9 cellular contexts compared by ENCODE assay signal in genomic region chr6:43725643-43726580, GRCh38. TPM values are rescaled to one million over a fixed set of nuclear protein-coding genes. Genes with fewer than 3 reads are reported as not detected.
DNase-seq lines count a peak whose midpoint lies in the region; ATAC-seq and TF ChIP-seq lines count a peak whose summit lies in the region.
"Had no signal": no experiment of that assay in that cellular context is flagged by ENCODE, and none has a peak within 500 bp of the region (broad histone marks: within the 10 kb centered on the region; RNA-seq: fewer than 3 reads in every experiment).

No MANE protein-coding gene starts in this region.

- DNase-seq in CD4-positive, alpha-beta memory T cell: no peak
- no peak for DNase-seq in IMR-90
- no peak for DNase-seq in naive thymus-derived CD8-positive, alpha-beta T cell
- no peak for DNase-seq in occipital lobe (lab: John Stamatoyannopoulos, UW)
- no peak for DNase-seq in H9
- DNase-seq in NCI-H146 treated with DMSO at 0.1 percent for 48 hours (lab: John Stamatoyannopoulos, UW; ENCODE audit: unreplicated experiment): no peak

- H2BK20ac ChIP-seq in IMR-90 (ENCODE audit: low read depth, low read length) (peak overlapping the region; percentile 32), H9 (ENCODE audit: low read depth, low read length, poor library complexity, severe bottlenecking) (no peak overlapping the region)

- H3K4me1 Mint-ChIP-seq in CD4-positive, alpha-beta memory T cell: peaks cover 18 to 45% (median 29%) of the 10 kb centered on the region in 4 donors
- peaks cover 29% of the 10 kb centered on the region for H3K4me1 Mint-ChIP-seq in activated naive CD8-positive, alpha-beta T cell (ENCODE audit: low read depth)
- peaks cover 14 to 33% (median 30%) of the 10 kb centered on the region in 4 donors for H3K4me1 Mint-ChIP-seq in naive thymus-derived CD8-positive, alpha-beta T cell
- peaks cover 10 to 11% of the 10 kb centered on the region in 2 experiments for H3K4me1 Mint-ChIP-seq in H9

- H2BK120ac ChIP-seq in IMR-90 (ENCODE audit: low read depth, low read length) (peak overlapping the region; percentile 75), H9 (ENCODE audit: low read depth, low read length, poor library complexity, severe bottlenecking) (no peak overlapping the region)

- no peaks in the 10 kb centered on the region for H4K20me1 ChIP-seq in IMR-90 (ENCODE audit: insufficient read depth, low read length)
- no peaks in the 10 kb centered on the region for H4K20me1 ChIP-seq in H9 (ENCODE audit: control insufficient read depth, insufficient read depth, insufficient read length)

- H3K56ac ChIP-seq in IMR-90 (ENCODE audit: extremely low read depth, insufficient read depth, low read length) (no peak overlapping the region), H9 (ENCODE audit: insufficient read length, low read depth, low read length) (no peak overlapping the region)

- H3K36me3 Mint-ChIP-seq in CD4-positive, alpha-beta memory T cell: no peaks in the 10 kb centered on the region
- peaks cover under 1% of the 10 kb centered on the region for H3K36me3 Mint-ChIP-seq in activated naive CD8-positive, alpha-beta T cell
- H3K36me3 Mint-ChIP-seq in naive thymus-derived CD8-positive, alpha-beta T cell: peaks cover 0 to 6% (median 2%) of the 10 kb centered on the region in 3 donors
- peaks cover 0 to 6% (median 0%) of the 10 kb centered on the region in 3 experiments; a peak in 2 of 7 replicates for H3K36me3 Mint-ChIP-seq in H9 (ENCODE audit: insufficient read depth in 1 of 3, low read depth in 3 of 3)

- TF ChIP-seq CTCF in IMR-90 (conservative IDR thresholded peaks at IDR 0.05; ENCODE audit: low read depth, low read length): no peak
- TF ChIP-seq CTCF in H9 (conservative IDR thresholded peaks at IDR 0.05): no peak
- TF ChIP-seq CTCF in gastroesophageal sphincter (IDR thresholded peaks at IDR 0.05): no peak

- H2AFZ ChIP-seq in IMR-90 (replicated peaks; ENCODE audit: low read length, poor library complexity) (peak overlapping the region; percentile 71), H9 (ENCODE audit: low read length) (no peak overlapping the region)
- H2AFZ ChIP-seq: parathyroid adenoma had no signal

- WGBS in IMR-90 (ENCODE audit: extremely low coverage in 2 of 2, insufficient read length in 1 of 2), 2 experiments: no CpG with 5 or more reads among the region's 7 CpGs
- no CpG with 5 or more reads among the region's 7 CpGs for WGBS in H9 (ENCODE audit: extremely low coverage, insufficient read length, low lambda C conversion rate)
- 60 to 94% methylated on average over 1 to 2 of the region's 7 CpGs for WGBS in gastroesophageal sphincter (ENCODE audit: low coverage in 1 of 2), 2 donors

- H2BK12ac ChIP-seq in H9 (ENCODE audit: insufficient read length, low read depth, low read length): no peak overlapping the region

- H3K79me2 ChIP-seq in H9 (ENCODE audit: insufficient read depth, low read length): no peaks in the 10 kb centered on the region
- H3K79me2 ChIP-seq: parathyroid adenoma had no signal

- H3K9me1 ChIP-seq in IMR-90 (ENCODE audit: insufficient read depth, low read length): peaks cover 13% of the 10 kb centered on the region; the same call in 1 of the 2 replicates

- ATAC-seq in IMR-90 (ENCODE audit: low read depth) (no peak; the same call in 1 of the 2 replicates), gastroesophageal sphincter (no peak)
- ATAC-seq in naive thymus-derived CD8-positive, alpha-beta T cell: no peak

- dilution Hi-C loops in IMR-90 (cut with HindIII; ENCODE audit: low sequenced_read_pairs, unreplicated experiment): no loop called here

- no peaks in the 10 kb centered on the region for H3K23me2 ChIP-seq in H9 (ENCODE audit: insufficient read length, low read depth, low read length, poor library complexity, severe bottlenecking)

- peak overlapping the region; percentile 58; the same call in 1 of the 2 replicates for H3K18ac ChIP-seq in IMR-90 (ENCODE audit: low read depth, low read length)
- H3K18ac ChIP-seq in H9 (ENCODE audit: insufficient read length, low read depth, low read length): no peak overlapping the region

- H4K91ac ChIP-seq in IMR-90 (ENCODE audit: insufficient read depth, low read depth, low read length): peak overlapping the region; percentile 85
- H4K91ac ChIP-seq in H9 (ENCODE audit: insufficient read length, low read depth, low read length): no peak overlapping the region

- H3K4me2 ChIP-seq in IMR-90 (ENCODE audit: low read depth, low read length) (no peak overlapping the region), H9 (ENCODE audit: insufficient read depth, insufficient read length, low read length) (no peak overlapping the region)

- H3K14ac ChIP-seq in IMR-90 (replicated peaks; ENCODE audit: low read depth, low read length) (peak overlapping the region; percentile 51; the same call in 1 of the 2 replicates), H9 (ENCODE audit: insufficient read depth, low read length) (no peak overlapping the region)

- H2BK15ac ChIP-seq in IMR-90 (ENCODE audit: low read depth, low read length) (peak overlapping the region; percentile 74; the same call in 2 of the 3 replicates), H9 (ENCODE audit: low read depth, low read length) (no peak overlapping the region)

- H3K9ac ChIP-seq in IMR-90 (ENCODE audit: low read depth, low read length): no peak overlapping the region
- H3K9ac ChIP-seq in H9 (ENCODE audit: extremely low read depth, insufficient read length, low read length): no peak overlapping the region
- H3K9ac ChIP-seq: parathyroid adenoma had no signal

- H3K23ac ChIP-seq in IMR-90 (ENCODE audit: low read depth, low read length) (peak overlapping the region; percentile 50; the same call in 1 of the 2 replicates), H9 (ENCODE audit: insufficient read length, low read depth, low read length) (no peak overlapping the region)

- in situ Hi-C loops in IMR-90 (cut with MboI; ENCODE audit: low sequenced_read_pairs): no loop called here

- H3K9me3 Mint-ChIP-seq in CD4-positive, alpha-beta memory T cell: peaks cover 0 to 14% (median 5%) of the 10 kb centered on the region in 8 donors
- H3K9me3 Mint-ChIP-seq in activated naive CD8-positive, alpha-beta T cell (ENCODE audit: low read depth): peaks cover 6% of the 10 kb centered on the region
- H3K9me3 Mint-ChIP-seq in naive thymus-derived CD8-positive, alpha-beta T cell: peaks cover 0 to 12% (median 7%) of the 10 kb centered on the region in 9 donors
- peaks cover 8 to 9% of the 10 kb centered on the region in 2 experiments for H3K9me3 Mint-ChIP-seq in H9

- H3K27ac Mint-ChIP-seq in CD4-positive, alpha-beta memory T cell: peak overlapping the region; percentile 34 to 97 (median 89)
- peak overlapping the region; percentile 64 for H3K27ac Mint-ChIP-seq in activated naive CD8-positive, alpha-beta T cell
- peak overlapping the region; percentile 42 to 94 (median 90) for H3K27ac Mint-ChIP-seq in naive thymus-derived CD8-positive, alpha-beta T cell
- no peak overlapping the region for H3K27ac Mint-ChIP-seq in H9

- H3K27me3 ChIP-seq in CD4-positive, alpha-beta memory T cell (ENCODE audit: insufficient read depth, low read length): no peaks in the 10 kb centered on the region
- H3K27me3 ChIP-seq in IMR-90 (ENCODE audit: control insufficient read depth, insufficient read depth, low read length) (peaks cover 5% of the 10 kb centered on the region; the same call in 1 of the 2 replicates), H9 (ENCODE audit: insufficient read depth, low read length) (no peaks in the 10 kb centered on the region), gastroesophageal sphincter (no peaks in the 10 kb centered on the region)

- peak overlapping the region; percentile 17 for H3K27ac ChIP-seq in CD4-positive, alpha-beta memory T cell (ENCODE audit: low read depth, low read length)
- peak overlapping the region; percentile 26; the same call in 1 of the 2 replicates for H3K27ac ChIP-seq in IMR-90 (ENCODE audit: insufficient read depth, low read length)
- H3K27ac ChIP-seq in H9 (ENCODE audit: insufficient read length, low read depth, low read length): no peak overlapping the region
- H3K27ac ChIP-seq in gastroesophageal sphincter: no peak overlapping the region
- H3K27ac ChIP-seq: parathyroid adenoma had no signal

- no peaks in the 10 kb centered on the region for H3K27me3 Mint-ChIP-seq in CD4-positive, alpha-beta memory T cell
- no peaks in the 10 kb centered on the region for H3K27me3 Mint-ChIP-seq in activated naive CD8-positive, alpha-beta T cell
- no peaks in the 10 kb centered on the region for H3K27me3 Mint-ChIP-seq in naive thymus-derived CD8-positive, alpha-beta T cell
- peaks cover 12% of the 10 kb centered on the region for H3K27me3 Mint-ChIP-seq in H9 (ENCODE audit: low read depth)

- H3K4me3 Mint-ChIP-seq in CD4-positive, alpha-beta memory T cell: peak overlapping the region in 6 of 8 donors; percentile 39 to 85 (median 66)
- peak overlapping the region; percentile 61 for H3K4me3 Mint-ChIP-seq in activated naive CD8-positive, alpha-beta T cell
- H3K4me3 Mint-ChIP-seq in naive thymus-derived CD8-positive, alpha-beta T cell: peak overlapping the region; percentile 13 to 79 (median 73)
- no peak overlapping the region for H3K4me3 Mint-ChIP-seq in H9

- TF ChIP-seq POLR2A in IMR-90 (IDR thresholded peaks at IDR 0.05; ENCODE audit: low read depth, low read length): no peak
- no peak for TF ChIP-seq POLR2A in gastroesophageal sphincter (IDR thresholded peaks at IDR 0.05)

- BruUV-seq in IMR-90 (replicated peaks; lab: Mats Ljungman, UMichigan): no TSS peak

- H3T11ph ChIP-seq in H9 (ENCODE audit: low read length): no peak overlapping the region

- TF ChIP-seq EP300 in gastroesophageal sphincter (IDR thresholded peaks at IDR 0.05): no peak

- CTCF ChIA-PET in CD4-positive, alpha-beta memory T cell (lab: Charles Lee; ENCODE audit: partially characterized antibody): interaction anchor here (1.5 to 2.7 kb wide), 6 partner anchors 9 to 354 kb away, joined by 5 to 48 read pairs (median 20); partner anchors contain the start of gene VEGFA
- CTCF ChIA-PET in IMR-90 (lab: Yijun Ruan, JAX): no interaction called here

- H2AK5ac ChIP-seq in IMR-90 (ENCODE audit: low read depth, low read length) (peak overlapping the region; percentile 95), H9 (ENCODE audit: insufficient read length, low read length) (no peak overlapping the region)

- no peak for TF ChIP-seq RAD21 in IMR-90 (IDR thresholded peaks at IDR 0.05; ENCODE audit: low read length)

- peak overlapping the region; percentile 32; the same call in 1 of the 2 replicates for H4K5ac ChIP-seq in IMR-90 (ENCODE audit: low read depth, low read length)
- H4K5ac ChIP-seq in H9 (ENCODE audit: insufficient read length, low read depth, low read length): no peak overlapping the region

- POLR2A ChIA-PET in CD4-positive, alpha-beta memory T cell (lab: Charles Lee; ENCODE audit: partially characterized antibody): interaction anchor here (1.2 kb wide), 1 partner anchor 97 kb away, joined by 5 read pairs; the partner anchor contains the start of gene GTPBP2
- POLR2A ChIA-PET in IMR-90 (lab: Charles Lee; ENCODE audit: unreplicated experiment): no interaction called here
- POLR2A ChIA-PET in naive thymus-derived CD8-positive, alpha-beta T cell (lab: Charles Lee): interaction anchor here (0.8 to 2.0 kb wide), 5 partner anchors 39 to 349 kb away, joined by 3 to 13 read pairs (median 5); partner anchors contain the start of genes GTPBP2, MRPS18A and VEGFA

- H3K79me1 ChIP-seq in IMR-90 (ENCODE audit: low read depth in 1 of 2, low read length in 2 of 2) (no peaks in the 10 kb centered on the region), H9 (ENCODE audit: insufficient read depth, low read depth, low read length, poor library complexity, severe bottlenecking) (no peaks in the 10 kb centered on the region)

- no peaks in the 10 kb centered on the region for H3K9me3 ChIP-seq in CD4-positive, alpha-beta memory T cell (ENCODE audit: control insufficient read depth in 1 of 2, low read length in 2 of 2)
- H3K9me3 ChIP-seq in IMR-90 (ENCODE audit: control insufficient read depth, insufficient read depth, low read length) (no peaks in the 10 kb centered on the region), H9 (ENCODE audit: control insufficient read depth, low read depth, low read length) (no peaks in the 10 kb centered on the region), gastroesophageal sphincter (peaks cover 0 to 10% (median 0%) of the 10 kb centered on the region in 3 donors)

- intact Hi-C loops in CD4-positive, alpha-beta memory T cell (cut with micrococcal nuclease): loop anchor here (1.0 kb wide), 1 partner anchor 91 kb away; no protein-coding TSS in a partner anchor
- intact Hi-C loops in IMR-90 (cut with micrococcal nuclease): loop anchor here (1.0 to 2.0 kb wide), 2 partner anchors 43 to 348 kb away; no protein-coding TSS in a partner anchor

- H3K4me3 ChIP-seq in CD4-positive, alpha-beta memory T cell (ENCODE audit: low read length in 2 of 2): no peak overlapping the region
- H3K4me3 ChIP-seq in IMR-90 (ENCODE audit: insufficient read depth, low read depth, low read length) (no peak overlapping the region), gastroesophageal sphincter (no peak overlapping the region)

- peaks cover 28% of the 10 kb centered on the region for H3K4me1 ChIP-seq in CD4-positive, alpha-beta memory T cell (ENCODE audit: insufficient read depth, low read length)
- H3K4me1 ChIP-seq in IMR-90 (ENCODE audit: control insufficient read depth, insufficient read depth, low read length) (peaks cover 20% of the 10 kb centered on the region), H9 (ENCODE audit: insufficient read depth, low read length) (no peaks in the 10 kb centered on the region), gastroesophageal sphincter (no peaks in the 10 kb centered on the region)
- H3K4me1 ChIP-seq: parathyroid adenoma had no signal

- no peak overlapping the region for H2BK5ac ChIP-seq in IMR-90 (ENCODE audit: low read depth, low read length, poor library complexity, severe bottlenecking)
- H2BK5ac ChIP-seq in H9 (ENCODE audit: insufficient read length, low read length): no peak overlapping the region

- peak overlapping the region; percentile 69 to 88; a peak in 3 of 4 replicates for H4K8ac ChIP-seq in IMR-90 (ENCODE audit: low read depth in 2 of 2, low read length in 2 of 2)
- H4K8ac ChIP-seq in H9 (replicated peaks; ENCODE audit: insufficient read length, low read depth, low read length): no peak overlapping the region

- H3K4ac ChIP-seq in IMR-90 (ENCODE audit: low read depth, low read length): peak overlapping the region; percentile 83
- no peak overlapping the region for H3K4ac ChIP-seq in H9 (ENCODE audit: low read depth, low read length)

- peak overlapping the region; percentile 73 for H2AK9ac ChIP-seq in IMR-90 (replicated peaks; ENCODE audit: low read depth, low read length, poor library complexity)

- H3K36me3 ChIP-seq in CD4-positive, alpha-beta memory T cell (ENCODE audit: insufficient read depth, low read length): no peaks in the 10 kb centered on the region
- no peaks in the 10 kb centered on the region for H3K36me3 ChIP-seq in IMR-90 (ENCODE audit: control insufficient read depth, insufficient read depth, low read length)
- H3K36me3 ChIP-seq in gastroesophageal sphincter: no peaks in the 10 kb centered on the region

RNA-seq across cellular contexts. Expression of gene MRPS18A, which starts 38.3 kb away (rescaled TPM):
- 10 to 100 TPM; 31.3 to 32.4 TPM for total RNA-seq in CD4-positive, alpha-beta memory T cell
- polyA plus RNA-seq in CD4-positive, alpha-beta memory T cell: 10 to 100 TPM; 62.6 to 86.1 TPM
- total RNA-seq in IMR-90 (2012; rRNA removed) (43.0 and 47.0 TPM in 2 replicates), occipital lobe (11.7 TPM), H9 (2021) (65.1 and 67.3 TPM in 2 replicates), gastroesophageal sphincter (10 to 100 TPM; 36.3 to 47.3 (median 38.6) TPM)
- 56.6 and 56.8 TPM in 2 replicates for polyA plus RNA-seq in IMR-90 (2012; rRNA removed)
- 53.5 and 60.4 TPM in 2 replicates for polyA plus RNA-seq in IMR-90 (2012; cell fraction: cytosol; rRNA removed)
- polyA plus RNA-seq in IMR-90 (2012; cell fraction: nucleus; rRNA removed; ENCODE audit: low replicate concordance): 24.4 and 30.5 TPM in 2 replicates
- total RNA-seq in naive thymus-derived CD8-positive, alpha-beta T cell: 10 to 100 TPM; 28.9 to 30.6 TPM
- polyA plus RNA-seq in naive thymus-derived CD8-positive, alpha-beta T cell: 10 to 100 TPM; 53.1 to 63.1 (median 53.7) TPM

RNA-seq across cellular contexts. Expression of gene VEGFA, which starts 44.1 kb away (rescaled TPM):
- total RNA-seq in CD4-positive, alpha-beta memory T cell: 1 to 10 TPM in 1 of 2 experiments, under 1 TPM in 1; 0.29 to 1.1 TPM
- not detected for polyA plus RNA-seq in CD4-positive, alpha-beta memory T cell
- total RNA-seq in IMR-90 (2012; rRNA removed) (156 and 190 TPM in 2 replicates), occipital lobe (32.3 TPM), H9 (2021) (46.1 and 47.9 TPM in 2 replicates), gastroesophageal sphincter (10 to 100 TPM; 32.2 to 66.2 (median 40.1) TPM)
- 211 and 234 TPM in 2 replicates for polyA plus RNA-seq in IMR-90 (2012; rRNA removed)
- polyA plus RNA-seq in IMR-90 (2012; cell fraction: cytosol; rRNA removed): 69.3 and 213 TPM in 2 replicates
- 853 and 1,420 TPM in 2 replicates for polyA plus RNA-seq in IMR-90 (2012; cell fraction: nucleus; rRNA removed; ENCODE audit: low replicate concordance)
- 1 to 10 TPM; 4.5 to 5.6 TPM for total RNA-seq in naive thymus-derived CD8-positive, alpha-beta T cell
- polyA plus RNA-seq in naive thymus-derived CD8-positive, alpha-beta T cell: not detected

Comparison
In these comparisons a context has a peak if more than half of its experiments do, and no peak if none do; other contexts are left out.
1. H3K27ac ChIP-seq: peak in CD4-positive, alpha-beta memory T cell (single experiment) and IMR-90 (single experiment); none in H9 (single experiment) and gastroesophageal sphincter (0 of 4).
2. H3K27ac Mint-ChIP-seq: peak in CD4-positive, alpha-beta memory T cell (7 of 7), activated naive CD8-positive, alpha-beta T cell (single experiment) and naive thymus-derived CD8-positive, alpha-beta T cell (10 of 10); none in H9 (0 of 3).
3. H3K4me3 Mint-ChIP-seq: peak in CD4-positive, alpha-beta memory T cell (6 of 8), activated naive CD8-positive, alpha-beta T cell (single experiment) and naive thymus-derived CD8-positive, alpha-beta T cell (10 of 10); none in H9 (0 of 2).